17 cellular contexts compared by ENCODE assay signal in genomic region chr22:30187094-30187493, GRCh38. TPM values are rescaled to one million over a fixed set of nuclear protein-coding genes. Genes with fewer than 3 reads are reported as not detected.
"Had no signal": no experiment of that assay in that cellular context is flagged by ENCODE, and none has a peak within 500 bp of the region (broad histone marks: within the 10 kb centered on the region; RNA-seq: fewer than 3 reads in every experiment).

No MANE protein-coding gene starts in this region.

- H3K9me3 ChIP-seq: ascending aorta, breast epithelium, left lung, ovary, thoracic aorta had no signal

- H3K4me1 Mint-ChIP-seq: neural progenitor cell had no signal

- H3K36me3 ChIP-seq: ascending aorta, breast epithelium, left lung, neural progenitor cell, ovary, thoracic aorta had no signal

- H3K4me1 ChIP-seq: ascending aorta, breast epithelium, neural progenitor cell had no signal

- H3K27ac ChIP-seq: ascending aorta, left lung, neural progenitor cell, ovary, thoracic aorta had no signal

- ATAC-seq: left lung, sciatic nerve, SK-N-SH treated with all-trans-retinoic acid at 6 μM for 48 hours had no signal

- H3K4me3 Mint-ChIP-seq: activated B cell treated with CpG ODN at 0.5 μM for 24 hours; dendritic cell treated with granulocyte-macrophage colony-stimulating factor and Interleukin-4, amounts not matched to agents 40 ng/mL and 50 ng/mL, for 4 days; naive B cell; neural progenitor cell had no signal

- H3K27me3 ChIP-seq: ascending aorta, breast epithelium, left lung, neural progenitor cell, ovary had no signal

- H2AFZ ChIP-seq: neural progenitor cell had no signal

- H3K36me3 Mint-ChIP-seq: naive B cell, neural progenitor cell had no signal

- H3K9ac ChIP-seq: neural progenitor cell had no signal

- H3K9me3 Mint-ChIP-seq: activated B cell treated with CpG ODN at 0.5 μM for 24 hours; dendritic cell treated with granulocyte-macrophage colony-stimulating factor and Interleukin-4, amounts not matched to agents 40 ng/mL and 50 ng/mL, for 4 days; neural progenitor cell had no signal

- H3K27me3 Mint-ChIP-seq: dendritic cell treated with granulocyte-macrophage colony-stimulating factor and Interleukin-4, amounts not matched to agents 40 ng/mL and 50 ng/mL, for 4 days had no signal

- H3K27ac Mint-ChIP-seq: activated B cell treated with CpG ODN at 0.5 μM for 24 hours; dendritic cell treated with granulocyte-macrophage colony-stimulating factor and Interleukin-4, amounts not matched to agents 40 ng/mL and 50 ng/mL, for 4 days; neural progenitor cell had no signal

- H3K4me3 ChIP-seq: ascending aorta, breast epithelium, left lung, neural progenitor cell, ovary, thoracic aorta had no signal

- DNase-seq: activated B cell treated with CpG ODN at 0.5 μM for 24 hours; activated CD4-positive, alpha-beta T cell treated with anti-CD3 and anti-CD28 coated beads, Interleukin-2, amount 50 U/mL, for 48 hours; activated effector memory CD4-positive, alpha-beta T cell treated with anti-CD3 and anti-CD28 coated beads, Interleukin-2, amount 50 U/mL, for 16 hours; cerebellar nuclear complex; effector memory CD4-positive, alpha-beta T cell; hypothalamus; kidney; left lung; naive B cell; ovary had no signal

- H3K4me2 ChIP-seq: neural progenitor cell had no signal

RNA-seq across cellular contexts. Expression of gene LIF, which starts 59.5 kb away (rescaled TPM):
- total RNA-seq: ascending aorta had no signal
